Comparison of ENCODE assay signal across 26 cellular contexts in genomic region chr6:24334285-24334684, GRCh38. TPM values are rescaled to one million over a fixed set of nuclear protein-coding genes. Genes with fewer than 3 reads are reported as not detected.
DNase-seq lines count a peak whose midpoint lies in the region; ATAC-seq, FAIRE-seq and TF ChIP-seq lines count a peak whose summit lies in the region.
"Had no signal": no experiment of that assay in that cellular context is flagged by ENCODE, and none has a peak within 500 bp of the region (broad histone marks: within the 10 kb centered on the region; RNA-seq: fewer than 3 reads in every experiment).

No MANE protein-coding gene starts in this region.

- WGBS in H1 (ENCODE audit: extremely low coverage in 1 of 2, insufficient coverage in 1 of 2, insufficient read length in 1 of 2, insufficient replicate concordance in 2 of 2, low coverage in 1 of 2, low lambda C conversion rate in 2 of 2, missing lambda C conversion rate in 1 of 2), 2 experiments = 90% methylated on average over 2 of the region's 2 CpGs; no CpG with 5 or more reads in 1 of the 2 experiments
- WGBS in SK-N-SH (ENCODE audit: low lambda C conversion rate) = 58% methylated on average over 2 of the region's 2 CpGs

- no peak overlapping the region for H2BK15ac ChIP-seq in H1 (ENCODE audit: low read length)

- H2BK12ac ChIP-seq in H1 (ENCODE audit: low read depth, low read length) = no peak overlapping the region

- H3K36me3 ChIP-seq in Caco-2 (ENCODE audit: control insufficient read depth, insufficient read depth, low read length) (peaks cover 4% of the 10 kb centered on the region), GM23338 (ENCODE audit: insufficient read depth) (no peaks in the 10 kb centered on the region), H1 (ENCODE audit: control insufficient read depth in 2 of 4, insufficient read depth in 4 of 4, low read length in 3 of 4) (no peaks in the 10 kb centered on the region), keratinocyte (ENCODE audit: control insufficient read depth in 2 of 2, extremely low read depth in 1 of 2, insufficient read depth in 2 of 2, low read length in 2 of 2) (no peaks in the 10 kb centered on the region), SK-N-SH (replicated peaks in 1 of 2; ENCODE audit: control insufficient read depth in 1 of 2, insufficient read depth in 2 of 2, low read length in 1 of 2) (no peaks in the 10 kb centered on the region)
- H3K36me3 ChIP-seq: BE2C, BLaER1 had no signal

- H3K9ac ChIP-seq in H1 (replicated peaks in 1 of 4; ENCODE audit: extremely low read depth in 1 of 4, low read depth in 3 of 4, low read length in 3 of 4) (no peak overlapping the region), keratinocyte (ENCODE audit: control insufficient read depth, extremely low read depth, insufficient read depth, low read length) (no peak overlapping the region), SK-N-SH (no peak overlapping the region)
- H3K9ac ChIP-seq: BLaER1 had no signal

- H3K27me3 ChIP-seq in Caco-2 (replicated peaks; ENCODE audit: control insufficient read depth, insufficient read depth, low read length) (no peaks in the 10 kb centered on the region), GM23338 (ENCODE audit: insufficient read depth) (no peaks in the 10 kb centered on the region), H1 (replicated peaks in 1 of 4; ENCODE audit: control insufficient read depth in 3 of 4, extremely low read depth in 1 of 4, insufficient read depth in 3 of 4, low read length in 3 of 4) (no peaks in the 10 kb centered on the region), keratinocyte (ENCODE audit: control insufficient read depth, extremely low read depth, insufficient read depth, low read length) (no peaks in the 10 kb centered on the region), SK-N-SH (ENCODE audit: insufficient read depth) (no peaks in the 10 kb centered on the region)
- H3K27me3 ChIP-seq: BE2C, BLaER1 had no signal

- POLR2A ChIA-PET in Caco-2 (lab: Charles Lee) (no interaction called here), H1 (lab: Charles Lee; ENCODE audit: partially characterized antibody) (no interaction called here), SK-N-SH (lab: Yijun Ruan, JAX) (no interaction called here)
- POLR2A ChIA-PET in activated CD4-positive, alpha-beta memory T cell treated with anti-CD3 and anti-CD28 coated beads, Interleukin-2, amount 10 ng/mL, durations not matched to agents 7 days and 5 days (lab: Charles Lee) = no interaction called here

- H3K56ac ChIP-seq in H1 (replicated peaks; ENCODE audit: insufficient read length, low read depth, low read length) = no peak overlapping the region

- BruUV-seq in Caco-2 (replicated peaks; lab: Mats Ljungman, UMichigan) = no TSS peak

- no peaks in the 10 kb centered on the region for H3K27me3 Mint-ChIP-seq in Caco-2 (ENCODE audit: insufficient read depth, unreplicated experiment)
- H3K27me3 Mint-ChIP-seq in GM23338 (ENCODE audit: insufficient read depth, low read depth, poor library complexity) = peaks cover 1% of the 10 kb centered on the region
- peaks cover 7% of the 10 kb centered on the region for H3K27me3 Mint-ChIP-seq in activated CD4-positive, alpha-beta memory T cell treated with anti-CD3 and anti-CD28 coated beads, Interleukin-2, amount 10 ng/mL, durations not matched to agents 7 days and 5 days

- H2BK20ac ChIP-seq in H1 (ENCODE audit: low read length) = no peak overlapping the region

- no peak overlapping the region for H3K23ac ChIP-seq in H1 (ENCODE audit: insufficient read length)

- TF ChIP-seq POLR2A in H1 (IDR thresholded peaks at IDR 0.05; ENCODE audit: control extremely low read depth in 1 of 2, low read depth in 2 of 2, low read length in 2 of 2) = no peak

- no peak overlapping the region for H4K91ac ChIP-seq in H1 (replicated peaks; ENCODE audit: insufficient read length, low read length)

- no peak overlapping the region for H4K5ac ChIP-seq in H1 (ENCODE audit: insufficient read length, low read depth, low read length)

- intact Hi-C loops in Caco-2 (cut with micrococcal nuclease; ENCODE audit: unreplicated experiment) = no loop called here

- no peak for DNase-seq in Caco-2
- DNase-seq in GM23338 (ENCODE audit: low spot score) = no peak
- DNase-seq in H1 (ENCODE audit: low read depth in 1 of 2, low spot score in 2 of 2) = no peak
- no peak for DNase-seq in keratinocyte (ENCODE audit: low read depth, low spot score)
- DNase-seq in SK-N-SH = no peak
- no peak for DNase-seq in stimulated activated CD4-positive, alpha-beta T cell treated with anti-CD3 and anti-CD28 coated beads, Interleukin-2, amount 100 ng/mL, for 24 hours
- DNase-seq in activated CD4-positive, alpha-beta memory T cell treated with anti-CD3 and anti-CD28 coated beads, Interleukin-2, amount 10 ng/mL, durations not matched to agents 7 days and 5 days = no peak
- DNase-seq: 8988T; ACHN; BE2C; C1 segment of cervical spinal cord; Calu3; CD4-positive, alpha-beta memory T cell; CD4-positive, CD25-positive, alpha-beta regulatory T cell; CD8-positive, alpha-beta memory T cell; COR-L47; DMS79 treated with DMSO at 0.1 percent for 48 hours; GF-D8 had no signal

- no peak overlapping the region for H3K4me3 ChIP-seq in Caco-2 (ENCODE audit: low read depth, low read length)
- no peak overlapping the region for H3K4me3 ChIP-seq in GM23338
- H3K4me3 ChIP-seq in H1 (ENCODE audit: extremely low read depth in 1 of 4, insufficient read depth in 2 of 4, low read depth in 3 of 4, low read length in 4 of 4) = no peak overlapping the region
- H3K4me3 ChIP-seq in keratinocyte (ENCODE audit: control insufficient read depth in 2 of 3, extremely low read depth in 1 of 3, insufficient read depth in 2 of 3, low read depth in 1 of 3, low read length in 3 of 3) = no peak overlapping the region
- no peak overlapping the region for H3K4me3 ChIP-seq in SK-N-SH (ENCODE audit: low read depth in 2 of 2, low read length in 1 of 2)
- H3K4me3 ChIP-seq: BLaER1 had no signal

- no peak overlapping the region for H3K18ac ChIP-seq in H1 (ENCODE audit: extremely low read depth, low read length)

- no peak overlapping the region for H3K4ac ChIP-seq in H1 (replicated peaks; ENCODE audit: insufficient read length, low read depth, low read length)

- H3K9me2 ChIP-seq in GM23338 (ENCODE audit: insufficient read depth) (no peaks in the 10 kb centered on the region), SK-N-SH (no peaks in the 10 kb centered on the region)

- no peak overlapping the region for H4K8ac ChIP-seq in H1 (ENCODE audit: extremely low read depth, insufficient read depth, low read length)

- H3K4me2 ChIP-seq in GM23338 (no peak overlapping the region), H1 (ENCODE audit: insufficient read depth in 1 of 2, low read depth in 2 of 2, low read length in 2 of 2) (no peak overlapping the region), keratinocyte (ENCODE audit: control insufficient read depth, extremely low read depth, insufficient read depth, low read depth, low read length) (no peak overlapping the region), SK-N-SH (no peak overlapping the region)
- H3K4me2 ChIP-seq: BLaER1 had no signal

- H2AK5ac ChIP-seq in H1 (ENCODE audit: low read depth, low read length) = no peak overlapping the region

- TF ChIP-seq EP300 in H1 (IDR thresholded peaks at IDR 0.05; ENCODE audit: borderline replicate concordance in 1 of 2, low read depth in 2 of 2, low read length in 2 of 2) (no peak), SK-N-SH (IDR thresholded peaks at IDR 0.05; ENCODE audit: borderline replicate concordance in 1 of 2, low read depth in 1 of 2, low read length in 1 of 2) (no peak)

- CTCF ChIA-PET in Caco-2 (lab: Charles Lee) = no interaction called here
- CTCF ChIA-PET in H1 (lab: Charles Lee; ENCODE audit: partially characterized antibody) = interaction anchor here (1.6 to 1.7 kb wide), 2 partner anchors 9 to 51 kb away, joined by 3 to 4 read pairs; no protein-coding TSS in a partner anchor
- CTCF ChIA-PET in SK-N-SH (lab: Yijun Ruan, JAX) = no interaction called here
- CTCF ChIA-PET in activated CD4-positive, alpha-beta memory T cell treated with anti-CD3 and anti-CD28 coated beads, Interleukin-2, amount 10 ng/mL, durations not matched to agents 7 days and 5 days (lab: Charles Lee) = no interaction called here

- dilution Hi-C loops in keratinocyte (cut with MboI; ENCODE audit: extremely low pct_ligation_motif_present, low sequenced_read_pairs) = no loop called here

- H3K36me3 Mint-ChIP-seq in Caco-2 (ENCODE audit: insufficient read depth, unreplicated experiment) = peaks cover 88% of the 10 kb centered on the region
- peaks cover 9% of the 10 kb centered on the region for H3K36me3 Mint-ChIP-seq in GM23338 (ENCODE audit: low read depth)
- H3K36me3 Mint-ChIP-seq in activated CD4-positive, alpha-beta memory T cell treated with anti-CD3 and anti-CD28 coated beads, Interleukin-2, amount 10 ng/mL, durations not matched to agents 7 days and 5 days (ENCODE audit: low read depth) = no peaks in the 10 kb centered on the region
- H3K36me3 Mint-ChIP-seq: CD14-positive monocyte; CD4-positive, CD25-positive, alpha-beta regulatory T cell had no signal

- H3K4me3 Mint-ChIP-seq in Caco-2 (ENCODE audit: unreplicated experiment) (no peak overlapping the region), GM23338 (no peak overlapping the region)
- no peak overlapping the region for H3K4me3 Mint-ChIP-seq in activated CD4-positive, alpha-beta memory T cell treated with anti-CD3 and anti-CD28 coated beads, Interleukin-2, amount 10 ng/mL, durations not matched to agents 7 days and 5 days
- H3K4me3 Mint-ChIP-seq: CD14-positive monocyte; CD4-positive, alpha-beta memory T cell; CD4-positive, CD25-positive, alpha-beta regulatory T cell; CD8-positive, alpha-beta memory T cell had no signal

- H3K79me1 ChIP-seq in H1 (ENCODE audit: low read depth, low read length) = no peaks in the 10 kb centered on the region

- H3K4me1 ChIP-seq in Caco-2 (peaks cover 56% of the 10 kb centered on the region), GM23338 (ENCODE audit: insufficient read depth) (no peaks in the 10 kb centered on the region), H1 (replicated peaks in 1 of 4; ENCODE audit: control insufficient read depth in 3 of 4, insufficient read depth in 4 of 4, low read length in 3 of 4) (no peaks in the 10 kb centered on the region), keratinocyte (ENCODE audit: control insufficient read depth, extremely low read depth, insufficient read depth, low read length) (peaks cover 20% of the 10 kb centered on the region), SK-N-SH (ENCODE audit: control insufficient read depth in 1 of 2, insufficient read depth in 2 of 2, low read depth in 1 of 2, low read length in 1 of 2) (no peaks in the 10 kb centered on the region)
- H3K4me1 ChIP-seq: BE2C, BLaER1 had no signal

- H3K79me2 ChIP-seq in GM23338 (replicated peaks; ENCODE audit: insufficient read depth) (no peaks in the 10 kb centered on the region), H1 (ENCODE audit: control insufficient read depth in 1 of 2, insufficient read depth in 2 of 2, low read length in 2 of 2) (no peaks in the 10 kb centered on the region), keratinocyte (ENCODE audit: control insufficient read depth, insufficient read depth, low read length) (no peaks in the 10 kb centered on the region), SK-N-SH (ENCODE audit: insufficient read depth) (no peaks in the 10 kb centered on the region)

- H3F3A ChIP-seq in GM23338 (replicated peaks; ENCODE audit: low read depth) = no peaks in the 10 kb centered on the region
- H3F3A ChIP-seq in SK-N-SH (replicated peaks; ENCODE audit: insufficient read depth) = no peaks in the 10 kb centered on the region

- H3K4me1 Mint-ChIP-seq in Caco-2 (ENCODE audit: low read depth, unreplicated experiment) = peaks cover 60% of the 10 kb centered on the region
- no peaks in the 10 kb centered on the region for H3K4me1 Mint-ChIP-seq in GM23338
- H3K4me1 Mint-ChIP-seq in activated CD4-positive, alpha-beta memory T cell treated with anti-CD3 and anti-CD28 coated beads, Interleukin-2, amount 10 ng/mL, durations not matched to agents 7 days and 5 days = no peaks in the 10 kb centered on the region
- H3K4me1 Mint-ChIP-seq: CD14-positive monocyte; CD4-positive, alpha-beta memory T cell; CD4-positive, CD25-positive, alpha-beta regulatory T cell; CD8-positive, alpha-beta memory T cell had no signal

- H4K20me1 ChIP-seq in GM23338 (replicated peaks; ENCODE audit: insufficient read depth) = no peaks in the 10 kb centered on the region
- no peaks in the 10 kb centered on the region for H4K20me1 ChIP-seq in H1 (replicated peaks in 1 of 2; ENCODE audit: control insufficient read depth in 1 of 2, insufficient read depth in 2 of 2, low read length in 2 of 2)
- no peaks in the 10 kb centered on the region for H4K20me1 ChIP-seq in keratinocyte (ENCODE audit: control insufficient read depth, extremely low read depth, insufficient read depth, low read length)
- no peaks in the 10 kb centered on the region for H4K20me1 ChIP-seq in SK-N-SH (ENCODE audit: insufficient read depth)
- H4K20me1 ChIP-seq: BLaER1 had no signal

- no peak overlapping the region for H2BK120ac ChIP-seq in H1 (replicated peaks; ENCODE audit: low read depth, low read length)

- TF ChIP-seq RAD21 in H1 (IDR thresholded peaks at IDR 0.05 in 1 of 2, conservative IDR thresholded peaks at IDR 0.05 in 1 of 2; ENCODE audit: low read depth in 2 of 2, low read length in 2 of 2) (no peak), SK-N-SH (IDR thresholded peaks at IDR 0.05; ENCODE audit: low read length) (no peak)

- no peak for ATAC-seq in GM23338
- ATAC-seq in HG03280 (IDR thresholded peaks at IDR 0.05; ENCODE audit: unreplicated experiment) = no peak

- no peak for FAIRE-seq in H1 (lab: Jason Lieb, UNC)
- FAIRE-seq in keratinocyte (lab: Jason Lieb, UNC) = peak; percentile 34
- FAIRE-seq: A204.1, D721Med, G401.6, GM12892, GM18507 had no signal

- H3K9me3 Mint-ChIP-seq in Caco-2 (ENCODE audit: unreplicated experiment) = peaks cover 20% of the 10 kb centered on the region
- H3K9me3 Mint-ChIP-seq in GM23338 = peaks cover 13% of the 10 kb centered on the region
- peaks cover 2% of the 10 kb centered on the region for H3K9me3 Mint-ChIP-seq in activated CD4-positive, alpha-beta memory T cell treated with anti-CD3 and anti-CD28 coated beads, Interleukin-2, amount 10 ng/mL, durations not matched to agents 7 days and 5 days

- H3K9me3 ChIP-seq in Caco-2 (0 out of 2 replicates have a peak, but pooled peaks cover 4% of the 10 kb centered on the region), H1 (ENCODE audit: insufficient read depth in 2 of 2, low read depth in 1 of 2, low read length in 1 of 2) (peaks cover 6 to 7% of the 10 kb centered on the region in 2 experiments; a peak in 2 of 4 replicates), keratinocyte (ENCODE audit: control insufficient read depth, low read depth, low read length) (no peaks in the 10 kb centered on the region), SK-N-SH (no peaks in the 10 kb centered on the region)
- H3K9me3 ChIP-seq: BE2C had no signal

- peak overlapping the region; percentile 66 for H3K27ac Mint-ChIP-seq in Caco-2 (ENCODE audit: unreplicated experiment)
- H3K27ac Mint-ChIP-seq in GM23338 = no peak overlapping the region
- no peak overlapping the region for H3K27ac Mint-ChIP-seq in activated CD4-positive, alpha-beta memory T cell treated with anti-CD3 and anti-CD28 coated beads, Interleukin-2, amount 10 ng/mL, durations not matched to agents 7 days and 5 days
- H3K27ac Mint-ChIP-seq: CD14-positive monocyte; CD4-positive, alpha-beta memory T cell; CD4-positive, CD25-positive, alpha-beta regulatory T cell; CD8-positive, alpha-beta memory T cell had no signal

- H2BK5ac ChIP-seq in H1 (ENCODE audit: low read depth, low read length) = no peak overlapping the region

- no peaks in the 10 kb centered on the region for H3K9me1 ChIP-seq in keratinocyte (ENCODE audit: control insufficient read depth, extremely low read depth, insufficient read depth, low read length)

- H3K27ac ChIP-seq in GM23338 (ENCODE audit: low read depth) (no peak overlapping the region), H1 (ENCODE audit: low read depth, low read length) (no peak overlapping the region), keratinocyte (ENCODE audit: control insufficient read depth, insufficient read depth, low read length) (no peak overlapping the region), SK-N-SH (ENCODE audit: low read depth in 2 of 2, low read length in 1 of 2) (no peak overlapping the region)
- H3K27ac ChIP-seq: BLaER1 had no signal

- no peak overlapping the region for H3K14ac ChIP-seq in H1 (ENCODE audit: insufficient read length)

- H2AFZ ChIP-seq in GM23338 (0 out of 2 replicates have a peak overlapping the region, but pooled peaks have one; percentile 6), H1 (ENCODE audit: low read length) (peak overlapping the region; percentile 49; the same call in 1 of the 2 replicates), keratinocyte (ENCODE audit: control insufficient read depth, low read length) (no peak overlapping the region), SK-N-SH (ENCODE audit: low read depth) (no peak overlapping the region)

- H3K23me2 ChIP-seq in H1 (ENCODE audit: low read depth, low read length) = no peaks in the 10 kb centered on the region

- TF ChIP-seq CTCF in Caco-2 (IDR thresholded peaks at IDR 0.05; ENCODE audit: insufficient read depth in 1 of 2, low read depth in 1 of 2, low read length in 1 of 2, severe bottlenecking in 1 of 2, unreplicated experiment in 1 of 2) = no peak
- no peak for TF ChIP-seq CTCF in GM23338 (conservative IDR thresholded peaks at IDR 0.05; ENCODE audit: low read depth in 2 of 2)
- TF ChIP-seq CTCF in H1 (IDR thresholded peaks at IDR 0.05; ENCODE audit: control extremely low read depth in 1 of 3, insufficient read depth in 1 of 3, low read depth in 1 of 3, low read length in 3 of 3) = no peak
- TF ChIP-seq CTCF in keratinocyte (optimal IDR thresholded peaks at IDR 0.05 in 1 of 3, IDR thresholded peaks at IDR 0.05 in 1 of 3, conservative IDR thresholded peaks at IDR 0.05 in 1 of 3; ENCODE audit: extremely low read depth in 1 of 3, insufficient read depth in 2 of 3, low read length in 3 of 3) = no peak
- TF ChIP-seq CTCF in SK-N-SH (IDR thresholded peaks at IDR 0.05) = no peak

RNA-seq across cellular contexts. Expression of gene DCDC2, which starts 23.6 kb away (rescaled TPM):
- total RNA-seq in Caco-2 (2022) = 175 and 191 TPM in 2 replicates
- total RNA-seq in GM23338 (2014; rRNA removed; shearing (Covaris generic)) = 0.50 and 0.59 TPM in 2 replicates
- polyA plus RNA-seq in GM23338 (2016; fragmentation: Nextera tagmentation; extraction: Ambion mirVana) = 0.12 and 0.79 TPM in 2 replicates
- 0.15 and 0.23 TPM in 2 replicates for total RNA-seq in H1 (2021; fragmentation: NEBNext Ultra II Directional; extraction: Animal tissue kit (Norgen Biotek cat#: 25700))
- 0.03 TPM in 2 replicates for polyA plus RNA-seq in H1 (2011; rRNA removed)
- 0.03 TPM for polyA plus RNA-seq in H1 (2011; cell fraction: cytosol; rRNA removed)
- 0.10 TPM for polyA plus RNA-seq in H1 (2011; cell fraction: nucleus; rRNA removed)
- 0.07 to 0.38 TPM (median 0.14 TPM) in 4 replicates for polyA plus RNA-seq in H1 (2012, experiment 1 of 2)
- not detected for polyA plus RNA-seq in H1 (2012, experiment 2 of 2)
- polyA plus RNA-seq in H1 (2013, experiment 1 of 2) = 0.08 TPM
- 0.17 TPM for polyA plus RNA-seq in H1 (2013, experiment 2 of 2)
- polyA minus RNA-seq in H1 (2011; rRNA and poly(A)+ RNA removed) = 0.16 and 0.80 TPM in 2 replicates
- polyA minus RNA-seq in H1 (2011; cell fraction: cytosol; rRNA and poly(A)+ RNA removed) = not detected
- 0.20 TPM for polyA minus RNA-seq in H1 (2011; cell fraction: nucleus; rRNA and poly(A)+ RNA removed)
- polyA plus RNA-seq in keratinocyte = 0.03 to 0.10 TPM (median 0.08 TPM) in 3 replicates
- 0.62 TPM for polyA plus RNA-seq in keratinocyte (2011; ENCODE audit: low read depth)
- 0.04 and 0.05 TPM in 2 replicates for polyA plus RNA-seq in keratinocyte (2011; cell fraction: cytosol; rRNA removed)
- polyA plus RNA-seq in keratinocyte (2011; cell fraction: nucleus; rRNA removed) = 0.04 and 0.05 TPM in 2 replicates
- 0.05 and 0.23 TPM in 2 replicates for polyA plus RNA-seq in keratinocyte (2012; ENCODE audit: low replicate concordance)
- 0.06 TPM in 1 of 3 replicates, not detected in the others for polyA minus RNA-seq in keratinocyte
- not detected for polyA minus RNA-seq in keratinocyte (2011; cell fraction: cytosol; rRNA and poly(A)+ RNA removed)
- not detected in 2 replicates for polyA minus RNA-seq in keratinocyte (2011; cell fraction: nucleus; rRNA and poly(A)+ RNA removed)
- not detected in 2 replicates for polyA plus RNA-seq in SK-N-SH (2012; rRNA removed)
- polyA plus RNA-seq in SK-N-SH (2012; cell fraction: cytosol; rRNA removed) = not detected in 2 replicates
- not detected in 2 replicates for polyA plus RNA-seq in SK-N-SH (2012; cell fraction: nucleus; rRNA removed)
- not detected for total RNA-seq in activated CD4-positive, alpha-beta memory T cell treated with anti-CD3 and anti-CD28 coated beads, Interleukin-2, amount 10 ng/mL, durations not matched to agents 7 days and 5 days
- total RNA-seq: CD4-positive, CD25-positive, alpha-beta regulatory T cell; CD8-positive, alpha-beta memory T cell had no signal
- polyA plus RNA-seq: CD14-positive monocyte; CD4-positive, alpha-beta memory T cell; CD8-positive, alpha-beta memory T cell had no signal

Comparison
In these comparisons a context has a peak if more than half of its experiments do, and no peak if none do; other contexts are left out.
1. H2AFZ ChIP-seq: peak in GM23338 (single experiment) and H1 (single experiment); none in keratinocyte (single experiment) and SK-N-SH (single experiment).
2. RNA of gene DCDC2, which starts 23.6 kb away (total RNA-seq): 175 to 191 TPM in Caco-2; 0.50 to 0.59 TPM in GM23338, 0.15 to 0.23 TPM in H1 and not detected in activated CD4-positive, alpha-beta memory T cell treated with anti-CD3 and anti-CD28 coated beads, Interleukin-2, amount 10 ng/mL, durations not matched to agents 7 days and 5 days; every median in the first group is over 100 times any median in the second.